Comparison of ENCODE assay signal across 17 cellular contexts in genomic region chr10:79103585-79103984, GRCh38. TPM values are rescaled to one million over a fixed set of nuclear protein-coding genes. Genes with fewer than 3 reads are reported as not detected.
A peak's percentile ranks its signal among the peaks of the same experiment; 100 is the strongest.
DNase-seq lines count a peak whose midpoint lies in the region; ATAC-seq and TF ChIP-seq lines count a peak whose summit lies in the region.
"Had no signal": no experiment of that assay in that cellular context is flagged by ENCODE, and none has a peak within 500 bp of the region (broad histone marks: within the 10 kb centered on the region; RNA-seq: fewer than 3 reads in every experiment).

No MANE protein-coding gene starts in this region.

- H3K27ac Mint-ChIP-seq in naive thymus-derived CD4-positive, alpha-beta T cell, result peak overlapping the region in 3 of 9 donors; percentile 21 to 59 (median 42)

- no peaks in the 10 kb centered on the region for H3K9me3 ChIP-seq in vagina
- H3K9me3 ChIP-seq in naive thymus-derived CD4-positive, alpha-beta T cell (ENCODE audit: control insufficient read depth in 2 of 3, low read length in 3 of 3), result no peaks in the 10 kb centered on the region

- no peak overlapping the region for H3K9ac ChIP-seq in rectal smooth muscle tissue (ENCODE audit: low read length)

- H3K4me3 ChIP-seq in rectal smooth muscle tissue (ENCODE audit: low read length) (no peak overlapping the region), vagina (no peak overlapping the region)
- H3K4me3 ChIP-seq in naive thymus-derived CD4-positive, alpha-beta T cell (ENCODE audit: low read length), result no peak overlapping the region

- intact Hi-C loops in Right ventricle myocardium inferior (cut with DNase I), result no loop called here
- intact Hi-C loops in cardiac septum (cut with DNase I), result no loop called here
- intact Hi-C loops in Right ventricle myocardium superior (cut with DNase I), result no loop called here
- intact Hi-C loops in vagina (cut with DNase I), result no loop called here
- intact Hi-C loops in naive thymus-derived CD4-positive, alpha-beta T cell (cut with micrococcal nuclease), result no loop called here

- H3K36me3 ChIP-seq in rectal smooth muscle tissue (ENCODE audit: control insufficient read depth, insufficient read depth, low read length) (no peaks in the 10 kb centered on the region), vagina (no peaks in the 10 kb centered on the region)
- no peaks in the 10 kb centered on the region for H3K36me3 ChIP-seq in naive thymus-derived CD4-positive, alpha-beta T cell (ENCODE audit: control insufficient read depth in 2 of 3, insufficient read depth in 3 of 3, low read length in 3 of 3)
- H3K36me3 ChIP-seq: brain microvascular endothelial cell had no signal

- TF ChIP-seq POLR2A in vagina (IDR thresholded peaks at IDR 0.05), result no peak

- H3K27me3 Mint-ChIP-seq in naive thymus-derived CD4-positive, alpha-beta T cell, result no peaks in the 10 kb centered on the region
- H3K27me3 Mint-ChIP-seq: effector memory CD8-positive, alpha-beta T cell had no signal

- no peaks in the 10 kb centered on the region for H3K9me3 Mint-ChIP-seq in naive thymus-derived CD4-positive, alpha-beta T cell
- H3K9me3 Mint-ChIP-seq: effector memory CD8-positive, alpha-beta T cell had no signal

- peak overlapping the region in 3 of 10 donors; percentile 6 to 47 (median 21) for H3K4me3 Mint-ChIP-seq in naive thymus-derived CD4-positive, alpha-beta T cell

- peak; percentile 75 for DNase-seq in Right ventricle myocardium inferior (ENCODE audit: missing footprints)
- no peak for DNase-seq in cardiac septum (ENCODE audit: low spot score)
- DNase-seq in Right ventricle myocardium superior, result peak; percentile 35
- no peak for DNase-seq in vagina (ENCODE audit: extremely low spot score in 2 of 2)
- no peak for DNase-seq in dedifferentiated amniotic fluid mesenchymal stem cell (ENCODE audit: extremely low spot score)
- DNase-seq in naive thymus-derived CD4-positive, alpha-beta T cell, result no peak
- DNase-seq: activated CD8-positive, alpha-beta memory T cell treated with anti-CD3 and anti-CD28 coated beads for 24 hours; activated gamma-delta T cell; brain microvascular endothelial cell; effector memory CD8-positive, alpha-beta T cell; foreskin fibroblast; NCI-H1105 treated with DMSO at 0.1 percent for 48 hours; NCI-H524 treated with DMSO at 0.1 percent for 48 hours; posterior cingulate gyrus; stimulated activated CD4-positive, alpha-beta T cell treated with anti-CD3 and anti-CD28 coated beads, Interleukin-1b, Interleukin-23, amount 100 ng/mL, for 48 hours had no signal

- H3K27me3 ChIP-seq in rectal smooth muscle tissue (ENCODE audit: control insufficient read depth, insufficient read depth, low read length), result no peaks in the 10 kb centered on the region
- no peaks in the 10 kb centered on the region for H3K27me3 ChIP-seq in vagina
- no peaks in the 10 kb centered on the region for H3K27me3 ChIP-seq in naive thymus-derived CD4-positive, alpha-beta T cell (ENCODE audit: control insufficient read depth in 2 of 2, insufficient read depth in 2 of 2, low read length in 2 of 2)
- H3K27me3 ChIP-seq: brain microvascular endothelial cell had no signal

- TF ChIP-seq CTCF in vagina (IDR thresholded peaks at IDR 0.05), result no peak

- POLR2A ChIA-PET in naive thymus-derived CD4-positive, alpha-beta T cell (lab: Charles Lee), result no interaction called here

- no peaks in the 10 kb centered on the region for H3K36me3 Mint-ChIP-seq in naive thymus-derived CD4-positive, alpha-beta T cell

- ATAC-seq in Right ventricle myocardium inferior (no peak), Right ventricle myocardium superior (ENCODE audit: poor library complexity) (peak; percentile 20), HG02759 (IDR thresholded peaks at IDR 0.05; ENCODE audit: unreplicated experiment) (no peak)
- ATAC-seq in naive thymus-derived CD4-positive, alpha-beta T cell, result no peak

- H3K4me1 Mint-ChIP-seq in naive thymus-derived CD4-positive, alpha-beta T cell, result peaks cover 31 to 66% (median 48%) of the 10 kb centered on the region in 7 donors

- CTCF ChIA-PET in naive thymus-derived CD4-positive, alpha-beta T cell (lab: Charles Lee), result no interaction called here

- H3K4me1 ChIP-seq in rectal smooth muscle tissue (ENCODE audit: control insufficient read depth, insufficient read depth, low read length) (peaks cover 50% of the 10 kb centered on the region), vagina (peaks cover 100% of the 10 kb centered on the region)
- peaks cover 0 to 29% of the 10 kb centered on the region in 2 donors for H3K4me1 ChIP-seq in naive thymus-derived CD4-positive, alpha-beta T cell (ENCODE audit: control insufficient read depth in 2 of 2, insufficient read depth in 2 of 2, low read length in 2 of 2)

- peak overlapping the region; percentile 27 for H3K27ac ChIP-seq in rectal smooth muscle tissue (ENCODE audit: low read depth, low read length)
- peak overlapping the region; percentile 94 for H3K27ac ChIP-seq in vagina
- H3K27ac ChIP-seq in naive thymus-derived CD4-positive, alpha-beta T cell (ENCODE audit: low read depth, low read length), result no peak overlapping the region
- H3K27ac ChIP-seq: brain microvascular endothelial cell had no signal

RNA-seq across cellular contexts. Expression of gene ZMIZ1, which starts 34.8 kb away (rescaled TPM):
- total RNA-seq in Right ventricle myocardium inferior (48.8 TPM), cardiac septum (40.7 TPM), Right ventricle myocardium superior (44.8 TPM), vagina (61.4 TPM)
- total RNA-seq in naive thymus-derived CD4-positive, alpha-beta T cell, result 10 to 100 TPM; 13.5 to 57.2 (median 24.5) TPM
- polyA plus RNA-seq in naive thymus-derived CD4-positive, alpha-beta T cell, result 1 to 10 TPM; 1.8 to 4.2 TPM

Comparison
In these comparisons a context has a peak if more than half of its experiments do, and no peak if none do; other contexts are left out.
1. DNase-seq: peak in Right ventricle myocardium inferior (single experiment) and Right ventricle myocardium superior (single experiment); none in cardiac septum (single experiment), vagina (0 of 2), dedifferentiated amniotic fluid mesenchymal stem cell (single experiment) and naive thymus-derived CD4-positive, alpha-beta T cell (0 of 9).